9 cellular contexts compared by ENCODE assay signal in genomic region chr10:28418069-28418468, GRCh38.
"Had no signal": no experiment of that assay in that cellular context is flagged by ENCODE, and none has a peak within 500 bp of the region (broad histone marks: within the 10 kb centered on the region; RNA-seq: fewer than 3 reads in every experiment).

No MANE protein-coding gene starts in this region.

- H3K27ac Mint-ChIP-seq: GM23338, H9, HFFc6 had no signal

- H3K4me1 ChIP-seq: HAP-1 had no signal

- H3K4me3 Mint-ChIP-seq: GM23338, H9, HFFc6 had no signal

- H3K9me3 Mint-ChIP-seq: HFFc6 had no signal

- H3K36me3 ChIP-seq: HAP-1 had no signal

- DNase-seq: GM23248, GOT3, H7, H9, HCEC 1CT, HFFc6 had no signal

- H3K9me3 ChIP-seq: HAP-1 had no signal

- ATAC-seq: GM23338, HCT116 had no signal

- H3K27ac ChIP-seq: GM23248 had no signal

- H3K4me3 ChIP-seq: GM23248, GM23338, HAP-1 had no signal

- H3K4me1 Mint-ChIP-seq: GM23338, H9 had no signal
